Comparison of ENCODE assay signal across 8 cellular contexts in the genomic region with DNA sequence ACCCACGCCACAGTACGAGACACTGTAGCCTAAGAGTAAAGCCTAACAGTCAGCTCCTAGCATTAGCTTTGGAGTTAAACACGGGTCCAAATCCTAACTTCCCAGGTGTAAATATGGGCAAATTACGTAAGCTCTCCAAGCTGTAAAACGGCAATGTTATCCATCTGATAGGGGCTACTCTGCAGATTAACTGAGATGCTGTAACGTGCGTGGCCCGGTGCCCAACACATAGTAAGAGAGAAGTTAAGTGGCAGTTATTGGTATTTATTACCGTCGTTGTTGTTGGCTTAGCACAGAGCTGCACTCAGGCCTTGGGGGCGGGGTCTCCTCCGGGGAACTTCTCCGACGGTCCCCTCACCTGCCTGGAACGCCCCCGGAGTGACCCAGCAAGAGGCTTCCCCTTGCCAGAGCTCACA. TPM values are rescaled to one million over a fixed set of nuclear protein-coding genes. Genes with fewer than 3 reads are reported as not detected.
A peak's percentile ranks its signal among the peaks of the same experiment; 100 is the strongest.
DNase-seq lines count a peak whose midpoint lies in the region; ATAC-seq, FAIRE-seq and TF ChIP-seq lines count a peak whose summit lies in the region.

No MANE protein-coding gene starts in this region.

- TF ChIP-seq CTCF in A549 (IDR thresholded peaks at IDR 0.05), result no peak
- no peak for TF ChIP-seq CTCF in HFFc6 (IDR thresholded peaks at IDR 0.05)
- TF ChIP-seq CTCF in brain microvascular endothelial cell (IDR thresholded peaks at IDR 0.05; ENCODE audit: low read depth, low read length, missing control alignments), result no peak
- TF ChIP-seq CTCF in mesothelial cell of epicardium (IDR thresholded peaks at IDR 0.05; ENCODE audit: unreplicated experiment), result no peak

- H3K4me1 ChIP-seq in A549, result peaks cover 31% of the 10 kb centered on the region

- TF ChIP-seq RAD21 in A549 (conservative IDR thresholded peaks at IDR 0.05 in 1 of 2, IDR thresholded peaks at IDR 0.05 in 1 of 2), result no peak

- H3K27me3 Mint-ChIP-seq in HFFc6 (ENCODE audit: insufficient read depth) (peaks cover 2% of the 10 kb centered on the region), mesothelial cell of epicardium (ENCODE audit: low read depth) (no peaks in the 10 kb centered on the region)

- H3K4me2 ChIP-seq in A549, result peak overlapping the region; percentile 93

- WGBS in A549 (ENCODE audit: missing lambda C conversion rate), result 2% methylated on average over 15 of the region's 16 CpGs

- H3K9me3 Mint-ChIP-seq in HFFc6, result no peaks in the 10 kb centered on the region
- H3K9me3 Mint-ChIP-seq in mesothelial cell of epicardium, result no peaks in the 10 kb centered on the region

- H3K36me3 Mint-ChIP-seq in HFFc6 (ENCODE audit: low read depth) (peaks cover 10% of the 10 kb centered on the region), mesothelial cell of epicardium (peaks cover 9% of the 10 kb centered on the region)

- CTCF ChIA-PET in A549 (lab: Yijun Ruan, JAX), result interaction anchor here (1.0 to 5.2 kb wide), 48 partner anchors 11 to 301 kb away, joined by 3 to 114 read pairs (median 6); a partner anchor contains a TSS

- H3K27ac Mint-ChIP-seq in HFFc6 (peak overlapping the region; percentile 98), mesothelial cell of epicardium (peak overlapping the region; percentile 96)

- in situ Hi-C loops in brain microvascular endothelial cell (cut with HindIII; ENCODE audit: low pct_ligation_motif_present, low sequenced_read_pairs), result no loop called here
- in situ Hi-C loops in ACHN (cut with HindIII; ENCODE audit: low pct_ligation_motif_present, low pct_unique_long_range_greater_than_20kb, low sequenced_read_pairs), result loop anchor here (25.0 kb wide), 1 partner anchor 138 kb away; no protein-coding TSS in a partner anchor

- H3K36me3 ChIP-seq in brain microvascular endothelial cell (replicated peaks), result no peaks in the 10 kb centered on the region

- TF ChIP-seq POLR2A in A549 (IDR thresholded peaks at IDR 0.05; ENCODE audit: low read length), result no peak

- H3K4me3 Mint-ChIP-seq in HFFc6 (peak overlapping the region; percentile 100), mesothelial cell of epicardium (peak overlapping the region; percentile 99)

- peak overlapping the region; percentile 59 for H3K4me3 ChIP-seq in A549
- peak overlapping the region; percentile 87 for H3K4me3 ChIP-seq in brain microvascular endothelial cell (ENCODE audit: low read depth, low read length)

- peak overlapping the region; percentile 76 to 97 for H3K27ac ChIP-seq in A549
- H3K27ac ChIP-seq in brain microvascular endothelial cell, result peak overlapping the region; percentile 94

- no peak for DNase-seq in A549 (ENCODE audit: low read depth in 1 of 2, low spot score in 1 of 2)
- no peak for DNase-seq in HFFc6
- DNase-seq in brain microvascular endothelial cell, result no peak
- no peak for DNase-seq in mesothelial cell of epicardium (ENCODE audit: low spot score in 2 of 2, unreplicated experiment in 2 of 2)
- no peak for DNase-seq in NCI-H2171 (lab: John Stamatoyannopoulos, UW)
- DNase-seq in ACHN, result no peak
- no peak for DNase-seq in COLO668 (lab: John Stamatoyannopoulos, UW; ENCODE audit: unreplicated experiment)
- no peak for DNase-seq in kidney glomerular epithelial cell (lab: John Stamatoyannopoulos, UW)

- no peaks in the 10 kb centered on the region for H3K9me3 ChIP-seq in A549

- no peaks in the 10 kb centered on the region for H3K27me3 ChIP-seq in brain microvascular endothelial cell (replicated peaks)

- POLR2A ChIA-PET in A549 (lab: Yijun Ruan, JAX), result interaction anchor here (0.5 to 3.4 kb wide), 11 partner anchors 12 to 315 kb away, joined by 3 to 23 read pairs (median 5); a partner anchor contains a TSS

- H3K4me1 Mint-ChIP-seq in HFFc6 (ENCODE audit: low read depth), result peaks cover 47% of the 10 kb centered on the region
- H3K4me1 Mint-ChIP-seq in mesothelial cell of epicardium, result peaks cover 37% of the 10 kb centered on the region

- FAIRE-seq in A549 (lab: Jason Lieb, UNC), result no peak

- TF ChIP-seq EP300 in A549 (IDR thresholded peaks at IDR 0.05), result no peak

- ATAC-seq in A549, result peak; percentile 0 to 3; a peak in 3 of 6 replicates

TF ChIP-seq in A549, 52 proteins besides CTCF, POLR2A, EP300 and RAD21:
- TF ChIP-seq RFX5 (IDR thresholded peaks at IDR 0.05), result no peak
- TF ChIP-seq BHLHE40 (IDR thresholded peaks at IDR 0.05; ENCODE audit: low read depth, low read length), result no peak
- TF ChIP-seq HOXA7 (CRISPR knock-in tag; IDR thresholded peaks at IDR 0.05), result no peak
- TF ChIP-seq, protein P1, sequence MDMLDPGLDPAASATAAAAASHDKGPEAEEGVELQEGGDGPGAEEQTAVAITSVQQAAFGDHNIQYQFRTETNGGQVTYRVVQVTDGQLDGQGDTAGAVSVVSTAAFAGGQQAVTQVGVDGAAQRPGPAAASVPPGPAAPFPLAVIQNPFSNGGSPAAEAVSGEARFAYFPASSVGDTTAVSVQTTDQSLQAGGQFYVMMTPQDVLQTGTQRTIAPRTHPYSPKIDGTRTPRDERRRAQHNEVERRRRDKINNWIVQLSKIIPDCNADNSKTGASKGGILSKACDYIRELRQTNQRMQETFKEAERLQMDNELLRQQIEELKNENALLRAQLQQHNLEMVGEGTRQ (IDR thresholded peaks at IDR 0.05), result no peak
- TF ChIP-seq FOSL2 (IDR thresholded peaks at IDR 0.05), result no peak
- TF ChIP-seq FOSL2 (CRISPR knock-in tag; IDR thresholded peaks at IDR 0.05), result no peak
- TF ChIP-seq SMC3 (IDR thresholded peaks at IDR 0.05), result no peak
- no peak for TF ChIP-seq HOXB13 (CRISPR knock-in tag; IDR thresholded peaks at IDR 0.05; ENCODE audit: low read depth)
- TF ChIP-seq, protein P2, sequence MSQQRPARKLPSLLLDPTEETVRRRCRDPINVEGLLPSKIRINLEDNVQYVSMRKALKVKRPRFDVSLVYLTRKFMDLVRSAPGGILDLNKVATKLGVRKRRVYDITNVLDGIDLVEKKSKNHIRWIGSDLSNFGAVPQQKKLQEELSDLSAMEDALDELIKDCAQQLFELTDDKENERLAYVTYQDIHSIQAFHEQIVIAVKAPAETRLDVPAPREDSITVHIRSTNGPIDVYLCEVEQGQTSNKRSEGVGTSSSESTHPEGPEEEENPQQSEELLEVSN (IDR thresholded peaks at IDR 0.05; ENCODE audit: borderline replicate concordance, low read depth), result no peak
- no peak for TF ChIP-seq EHMT2 (IDR thresholded peaks at IDR 0.05; ENCODE audit: low read depth)
- TF ChIP-seq ESRRA (IDR thresholded peaks at IDR 0.05; ENCODE audit: borderline replicate concordance, low read length), result no peak
- TF ChIP-seq, protein P3, sequence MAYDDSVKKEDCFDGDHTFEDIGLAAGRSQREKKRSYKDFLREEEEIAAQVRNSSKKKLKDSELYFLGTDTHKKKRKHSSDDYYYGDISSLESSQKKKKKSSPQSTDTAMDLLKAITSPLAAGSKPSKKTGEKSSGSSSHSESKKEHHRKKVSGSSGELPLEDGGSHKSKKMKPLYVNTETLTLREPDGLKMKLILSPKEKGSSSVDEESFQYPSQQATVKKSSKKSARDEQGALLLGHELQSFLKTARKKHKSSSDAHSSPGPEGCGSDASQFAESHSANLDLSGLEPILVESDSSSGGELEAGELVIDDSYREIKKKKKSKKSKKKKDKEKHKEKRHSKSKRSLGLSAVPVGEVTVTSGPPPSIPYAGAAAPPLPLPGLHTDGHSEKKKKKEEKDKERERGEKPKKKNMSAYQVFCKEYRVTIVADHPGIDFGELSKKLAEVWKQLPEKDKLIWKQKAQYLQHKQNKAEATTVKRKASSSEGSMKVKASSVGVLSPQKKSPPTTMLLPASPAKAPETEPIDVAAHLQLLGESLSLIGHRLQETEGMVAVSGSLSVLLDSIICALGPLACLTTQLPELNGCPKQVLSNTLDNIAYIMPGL (CRISPR knock-in tag; IDR thresholded peaks at IDR 0.05; ENCODE audit: borderline replicate concordance), result no peak
- TF ChIP-seq, protein P4, sequence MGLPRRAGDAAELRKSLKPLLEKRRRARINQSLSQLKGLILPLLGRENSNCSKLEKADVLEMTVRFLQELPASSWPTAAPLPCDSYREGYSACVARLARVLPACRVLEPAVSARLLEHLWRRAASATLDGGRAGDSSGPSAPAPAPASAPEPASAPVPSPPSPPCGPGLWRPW (IDR thresholded peaks at IDR 0.05), result no peak
- TF ChIP-seq PHF8 (IDR thresholded peaks at IDR 0.05; ENCODE audit: borderline replicate concordance, low read depth), result no peak

RNA-seq across cellular contexts. Expression of a gene that starts 0.5 kb away (rescaled TPM):
- 62.2 and 67.0 TPM in 2 replicates for polyA plus RNA-seq in A549 (2011; rRNA removed)
- polyA plus RNA-seq in A549 (2012; cell fraction: cytosol; rRNA removed), result 69.5 and 75.1 TPM in 2 replicates
- polyA plus RNA-seq in A549 (2012; cell fraction: nucleus; rRNA removed), result 27.5 and 54.4 TPM in 2 replicates
- polyA plus RNA-seq in A549 (2017; fragmentation: RNase III; extraction: RNeasy Plus Mini Kit Qiagen cat#74134 plus additional on column Dnase treatment), result 103 to 109 TPM (median 105 TPM) in 3 replicates
- 16.7 and 17.4 TPM in 2 replicates for polyA minus RNA-seq in A549 (2011; rRNA and poly(A)+ RNA removed)
- total RNA-seq in HFFc6 (2021; fragmentation: NEBNext Ultra II Directional; extraction: Animal tissue kit (Norgen Biotek cat#: 25700)), result 10 to 100 TPM; 76.6 to 93.4 (median 78.6) TPM
- total RNA-seq in mesothelial cell of epicardium, result 64.8 to 68.5 TPM (median 68.5 TPM) in 3 replicates

RNA-seq across cellular contexts. Expression of a gene that starts 7.1 kb away (rescaled TPM):
- polyA plus RNA-seq in A549 (2011; rRNA removed) (15.4 and 16.4 TPM in 2 replicates), A549 (2017; fragmentation: RNase III; extraction: RNeasy Plus Mini Kit Qiagen cat#74134 plus additional on column Dnase treatment) (74.9 to 79.0 TPM (median 75.0 TPM) in 3 replicates)
- polyA plus RNA-seq in A549 (2012; cell fraction: cytosol; rRNA removed), result 65.2 and 90.0 TPM in 2 replicates
- 113 and 167 TPM in 2 replicates for polyA plus RNA-seq in A549 (2012; cell fraction: nucleus; rRNA removed)
- polyA minus RNA-seq in A549 (2011; rRNA and poly(A)+ RNA removed), result 15.5 and 28.3 TPM in 2 replicates
- total RNA-seq in HFFc6 (2021; fragmentation: NEBNext Ultra II Directional; extraction: Animal tissue kit (Norgen Biotek cat#: 25700)), result 100 to 1,000 TPM; 202 to 234 (median 210) TPM
- 97.8 to 103 TPM (median 101 TPM) in 3 replicates for total RNA-seq in mesothelial cell of epicardium

RNA-seq across cellular contexts. Expression of a gene that starts 23.8 kb away (rescaled TPM):
- polyA plus RNA-seq in A549 (2011; rRNA removed) (0.05 and 0.12 TPM in 2 replicates), A549 (2017; fragmentation: RNase III; extraction: RNeasy Plus Mini Kit Qiagen cat#74134 plus additional on column Dnase treatment) (0.07 to 0.16 TPM (median 0.12 TPM) in 3 replicates)
- 0.05 and 0.09 TPM in 2 replicates for polyA plus RNA-seq in A549 (2012; cell fraction: cytosol; rRNA removed)
- 0.11 and 0.13 TPM in 2 replicates for polyA plus RNA-seq in A549 (2012; cell fraction: nucleus; rRNA removed)
- polyA minus RNA-seq in A549 (2011; rRNA and poly(A)+ RNA removed), result 0.08 and 0.10 TPM in 2 replicates
- 1 to 10 TPM; 1.9 to 6.4 (median 2.4) TPM for total RNA-seq in HFFc6 (2021; fragmentation: NEBNext Ultra II Directional; extraction: Animal tissue kit (Norgen Biotek cat#: 25700))
- 9.0 to 10.5 TPM (median 10.4 TPM) in 3 replicates for total RNA-seq in mesothelial cell of epicardium
